In the genomic region with DNA sequence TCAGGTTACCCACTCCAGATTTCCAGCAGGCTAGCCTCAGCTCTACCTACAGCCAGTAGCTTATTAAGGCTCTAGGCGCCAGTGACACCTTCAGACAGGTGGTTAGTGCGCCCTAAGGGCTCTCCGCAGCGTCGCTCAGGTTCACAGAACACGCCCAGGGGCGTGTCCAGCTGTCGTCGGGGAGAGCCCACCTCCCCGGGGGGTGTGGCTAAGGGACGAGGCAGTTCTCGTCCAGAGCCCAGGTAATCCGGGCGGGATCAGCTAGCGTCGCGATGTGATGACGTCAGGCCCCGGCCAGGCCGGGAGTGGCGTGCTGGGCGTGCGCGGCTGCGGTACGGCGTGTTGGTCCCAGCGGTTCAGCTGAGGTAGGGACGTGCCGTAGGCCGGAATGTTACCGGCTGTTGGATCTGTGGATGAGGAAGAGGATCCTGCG, we compare ENCODE assay signal across 8 cellular contexts. TPM values are rescaled to one million over a fixed set of nuclear protein-coding genes. Genes with fewer than 3 reads are reported as not detected.
DNase-seq lines count a peak whose midpoint lies in the region; ATAC-seq and TF ChIP-seq lines count a peak whose summit lies in the region.
"Not testable (repeated sequence)": the region's sequence is repeated elsewhere in the genome, so short reads cannot be mapped to it uniquely, and the experiment has no call there.

A gene (plus strand): TSS at position 340 of the 433 bp plus-strand sequence. CDS start 49 bp downstream, at position 389.

- 0 to 3% methylated on average over 2 to 4 of the region's 33 CpGs for WGBS in upper lobe of left lung, 2 donors

- POLR2A ChIA-PET in PC-9 (lab: Charles Lee; ENCODE audit: unreplicated experiment), result not testable (repeated sequence)

- not testable (repeated sequence) for H3K4me1 Mint-ChIP-seq in glutamatergic neuron (ENCODE audit: low read depth, unreplicated experiment)

- peak within 1 kb of the TSS; percentile 82 for H3K4me3 Mint-ChIP-seq in glutamatergic neuron (ENCODE audit: unreplicated experiment)

- H3F3A ChIP-seq in PC-9 (ENCODE audit: insufficient read depth, low read depth), result not testable (repeated sequence)

- not testable (repeated sequence) for H3K36me3 ChIP-seq in PC-9 (ENCODE audit: low read depth); breast epithelium; mucosa of rectum (ENCODE audit: control insufficient read depth in 2 of 2, insufficient read depth in 2 of 2, low read length in 2 of 2); upper lobe of left lung

- H2AFZ ChIP-seq in PC-9, result not testable (repeated sequence)

- BruUV-seq in PC-9 (replicated peaks; lab: Mats Ljungman, UMichigan), result TSS peak; percentile 89

- H3K4me3 ChIP-seq in PC-9 (peak within 1 kb of the TSS; percentile 58), breast epithelium (peak within 1 kb of the TSS; percentile 36 to 64 (median 46)), mucosa of rectum (ENCODE audit: low read length in 2 of 2) (peak within 1 kb of the TSS; percentile 30 to 66), upper lobe of left lung (peak within 1 kb of the TSS in 3 of 4 donors; percentile 41 to 50 (median 48))

- H3K27ac ChIP-seq in PC-9, result peak within 1 kb of the TSS; percentile 61
- H3K27ac ChIP-seq in breast epithelium, result peak within 1 kb of the TSS; percentile 76 to 81
- peak within 1 kb of the TSS; percentile 63 to 70 for H3K27ac ChIP-seq in mucosa of rectum (ENCODE audit: low read depth in 2 of 2, low read length in 2 of 2)
- peak within 1 kb of the TSS; percentile 48 to 71 (median 60) for H3K27ac ChIP-seq in upper lobe of left lung

- not testable (repeated sequence) for H3K9me3 ChIP-seq in PC-9 (ENCODE audit: insufficient read depth, low read depth); breast epithelium; mucosa of rectum (ENCODE audit: control insufficient read depth in 2 of 2, low read length in 2 of 2); upper lobe of left lung

- not testable (repeated sequence) for H4K20me1 ChIP-seq in PC-9 (ENCODE audit: insufficient read depth)

- CTCF ChIA-PET in PC-9 (lab: Charles Lee), result not testable (repeated sequence)

- not testable (repeated sequence) for TF ChIP-seq CTCF in PC-9 (conservative IDR thresholded peaks at IDR 0.05); breast epithelium (IDR thresholded peaks at IDR 0.05); glutamatergic neuron (IDR thresholded peaks at IDR 0.05; ENCODE audit: partially characterized antibody, unreplicated experiment); upper lobe of left lung (IDR thresholded peaks at IDR 0.05)

- not testable (repeated sequence) for H3K27me3 Mint-ChIP-seq in glutamatergic neuron (ENCODE audit: unreplicated experiment)

- H3K4me1 ChIP-seq in PC-9 (replicated peaks; ENCODE audit: insufficient read depth); breast epithelium; mucosa of rectum (ENCODE audit: control insufficient read depth in 2 of 2, insufficient read depth in 2 of 2, low read length in 2 of 2); upper lobe of left lung: not testable (repeated sequence)

- H3K27ac Mint-ChIP-seq in glutamatergic neuron (ENCODE audit: unreplicated experiment), result not testable (repeated sequence)

- DNase-seq in PC-9 (peak; percentile 76 to 82), breast epithelium (ENCODE audit: low spot score in 2 of 2) (peak; percentile 72 to 85), glutamatergic neuron (peak; percentile 28), upper lobe of left lung (peak; percentile 75 to 91)
- peak; percentile 31 to 45 for DNase-seq in activated CD8-positive, alpha-beta memory T cell treated with anti-CD3 and anti-CD28 coated beads for 4 hours (ENCODE audit: low read depth in 2 of 2)
- peak; percentile 61 for DNase-seq in stimulated activated CD4-positive, alpha-beta T cell treated with anti-CD3 and anti-CD28 coated beads, Interleukin-15, amount 100 ng/mL, for 24 hours

- not testable (repeated sequence) for H3K36me3 Mint-ChIP-seq in glutamatergic neuron (ENCODE audit: unreplicated experiment)

- intact Hi-C loops in PC-9 (cut with micrococcal nuclease; ENCODE audit: unreplicated experiment); breast epithelium (cut with DNase I; ENCODE audit: low total_unique reads): not testable (repeated sequence)

- H3K9ac ChIP-seq in mucosa of rectum (ENCODE audit: low read depth in 1 of 2, low read length in 2 of 2), result peak within 1 kb of the TSS; percentile 59 to 70

- not testable (repeated sequence) for H3K79me2 ChIP-seq in PC-9 (ENCODE audit: low read depth)

- TF ChIP-seq EP300 in upper lobe of left lung (IDR thresholded peaks at IDR 0.05), result not testable (repeated sequence)

- peak within 1 kb of the TSS; percentile 84 for H3K4me2 ChIP-seq in PC-9

- not testable (repeated sequence) for H3K27me3 ChIP-seq in PC-9 (ENCODE audit: insufficient read depth, low read depth); breast epithelium; mucosa of rectum (ENCODE audit: control insufficient read depth in 2 of 2, insufficient read depth in 2 of 2, low read length in 2 of 2); upper lobe of left lung

- ATAC-seq in upper lobe of left lung (ENCODE audit: low FRiP score in 2 of 2), result not testable (repeated sequence)

- not testable (repeated sequence) for H3K9me2 ChIP-seq in PC-9 (ENCODE audit: insufficient read depth)

- peak; percentile 37 for TF ChIP-seq POLR2A in GM15510 (IDR thresholded peaks at IDR 0.05; ENCODE audit: borderline replicate concordance, extremely low read depth, insufficient read length)
- not testable (repeated sequence) for TF ChIP-seq POLR2A in breast epithelium (IDR thresholded peaks at IDR 0.05); upper lobe of left lung (IDR thresholded peaks at IDR 0.05)

- not testable (repeated sequence) for H3K9me3 Mint-ChIP-seq in glutamatergic neuron (ENCODE audit: unreplicated experiment)

RNA-seq across cellular contexts. Expression of the gene that starts here (rescaled TPM):
- total RNA-seq in PC-9 (2021) (33.2 and 39.6 TPM in 2 replicates), breast epithelium (100 to 1,000 TPM in 2 of 3 donors, 10 to 100 TPM in 1; 25.1 to 174 (median 111) TPM), glutamatergic neuron (ENCODE audit: unreplicated experiment) (49.1 TPM), upper lobe of left lung (10 to 100 TPM; 27.0 to 65.6 (median 37.1) TPM)

Comparison
In these comparisons a context has a peak if more than half of its experiments do, and no peak if none do; other contexts are left out.
1. DNase-seq: peak in every context shown above with its lines; median percentile 83 in upper lobe of left lung; 79 in PC-9; 78 in breast epithelium; 61 in stimulated activated CD4-positive, alpha-beta T cell treated with anti-CD3 and anti-CD28 coated beads, Interleukin-15, amount 100 ng/mL, for 24 hours; 38 in activated CD8-positive, alpha-beta memory T cell treated with anti-CD3 and anti-CD28 coated beads for 4 hours; 28 in glutamatergic neuron.